In the genomic region with DNA sequence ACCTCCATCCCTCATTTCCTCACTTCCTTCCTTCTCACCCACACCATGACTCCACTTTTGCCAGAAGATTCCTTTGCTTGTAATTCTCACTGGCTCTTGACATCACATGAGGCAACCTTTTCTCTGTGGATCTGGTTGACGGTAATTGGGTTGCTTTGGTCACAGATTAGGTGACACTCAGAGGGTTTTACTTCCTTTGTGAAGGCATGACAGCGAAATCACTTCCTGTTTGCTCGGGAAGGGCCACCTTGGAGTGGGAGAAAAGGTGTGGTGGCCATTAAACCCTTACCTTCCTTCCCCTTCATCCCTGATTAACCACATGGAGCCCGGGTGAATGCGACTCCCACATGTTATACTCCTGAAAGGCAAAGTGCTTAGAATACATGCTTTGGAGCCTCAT, we compare ENCODE assay signal across 27 cellular contexts. TPM values are rescaled to one million over a fixed set of nuclear protein-coding genes. Genes with fewer than 3 reads are reported as not detected.
"Had no signal": no experiment of that assay in that cellular context is flagged by ENCODE, and none has a peak within 500 bp of the region (broad histone marks: within the 10 kb centered on the region; RNA-seq: fewer than 3 reads in every experiment).

No MANE protein-coding gene starts in this region.

- H3K27ac Mint-ChIP-seq: naive thymus-derived CD8-positive, alpha-beta T cell; natural killer cell treated with Interleukin-12 subunit alpha and Interleukin-12 subunit beta and Interleukin-15 and Interleukin-18, amount 100 ng/mL, for 72 hours; nephron progenitor cell; stimulated activated effector memory CD8-positive, alpha-beta T cell treated with anti-CD3 and anti-CD28 coated beads, Interleukin-12 subunit alpha, Interleukin-12 subunit beta, amount 100 ng/mL, for 72 hours; stimulated activated naive B cell treated with anti-CD40 and anti-IgM and Interleukin-4, amounts not matched to agents 10 μg/mL and 1 μg/mL and 100 μg/mL, for 72 hours; stimulated activated naive CD8-positive, alpha-beta T cell treated with anti-CD3 and anti-CD28 coated beads, Interleukin-15, Interleukin-2, amounts not matched to agents 100 ng/mL and 50 ng/mL, for 24 hours had no signal

- H3K4me3 ChIP-seq: pancreas, psoas muscle, right lobe of liver, sigmoid colon, stomach, thoracic aorta, thyroid gland, tibial nerve, upper lobe of left lung, vagina had no signal

- H3K9me3 Mint-ChIP-seq: naive thymus-derived CD8-positive, alpha-beta T cell; natural killer cell treated with Interleukin-12 subunit alpha and Interleukin-12 subunit beta and Interleukin-15 and Interleukin-18, amount 100 ng/mL, for 72 hours; nephron progenitor cell; stimulated activated effector memory CD8-positive, alpha-beta T cell treated with anti-CD3 and anti-CD28 coated beads, Interleukin-12 subunit alpha, Interleukin-12 subunit beta, amount 100 ng/mL, for 72 hours; stimulated activated naive B cell treated with anti-CD40 and anti-IgM and Interleukin-4, amounts not matched to agents 10 μg/mL and 1 μg/mL and 100 μg/mL, for 72 hours; stimulated activated naive CD8-positive, alpha-beta T cell treated with anti-CD3 and anti-CD28 coated beads, Interleukin-15, Interleukin-2, amounts not matched to agents 100 ng/mL and 50 ng/mL, for 24 hours had no signal

- DNase-seq: naive thymus-derived CD8-positive, alpha-beta T cell; nephron progenitor cell; nucleus accumbens; pancreas; psoas muscle; right cardiac atrium; right lobe of liver; sigmoid colon; small intestine; stimulated activated CD4-positive, alpha-beta T cell treated with anti-CD3 and anti-CD28 coated beads, Interleukin-15, amount 100 ng/mL, for 24 hours; stimulated activated CD4-positive, alpha-beta T cell treated with anti-CD3 and anti-CD28 coated beads, Interleukin-2, amount 100 ng/mL, for 24 hours; stimulated activated CD4-positive, alpha-beta T cell treated with anti-CD3 and anti-CD28 coated beads, Interleukin-2, amount 100 ng/mL, for 48 hours; stimulated activated CD4-positive, alpha-beta T cell treated with anti-CD3 and anti-CD28 coated beads, Interleukin-4, amount 100 ng/mL, for 24 hours; stimulated activated naive B cell treated with anti-CD40 and anti-IgM and Interleukin-4, amounts not matched to agents 10 μg/mL and 1 μg/mL and 100 μg/mL, for 72 hours; stimulated activated naive CD4-positive, alpha-beta T cell treated with Interleukin-2 at 50 U/mL for 16 hours; stomach; thyroid gland; trophoblast cell; upper lobe of left lung had no signal

- H3K27me3 ChIP-seq: right lobe of liver, thyroid gland, vagina had no signal

- H3K4me1 ChIP-seq: pancreas, psoas muscle, right lobe of liver, sigmoid colon, stomach, thyroid gland, tibial nerve, upper lobe of left lung, vagina had no signal

- H3K36me3 Mint-ChIP-seq: naive thymus-derived CD8-positive, alpha-beta T cell; natural killer cell treated with Interleukin-12 subunit alpha and Interleukin-12 subunit beta and Interleukin-15 and Interleukin-18, amount 100 ng/mL, for 72 hours; stimulated activated effector memory CD8-positive, alpha-beta T cell treated with anti-CD3 and anti-CD28 coated beads, Interleukin-12 subunit alpha, Interleukin-12 subunit beta, amount 100 ng/mL, for 72 hours; stimulated activated naive B cell treated with anti-CD40 and anti-IgM and Interleukin-4, amounts not matched to agents 10 μg/mL and 1 μg/mL and 100 μg/mL, for 72 hours had no signal

- ATAC-seq: naive thymus-derived CD8-positive, alpha-beta T cell; natural killer cell treated with Interleukin-12 subunit alpha and Interleukin-12 subunit beta and Interleukin-15 and Interleukin-18, amount 100 ng/mL, for 72 hours; pancreas; psoas muscle; right cardiac atrium; right lobe of liver; stimulated activated effector memory CD8-positive, alpha-beta T cell treated with anti-CD3 and anti-CD28 coated beads, Interleukin-12 subunit alpha, Interleukin-12 subunit beta, amount 100 ng/mL, for 72 hours; stimulated activated naive B cell treated with anti-CD40 and anti-IgM and Interleukin-4, amounts not matched to agents 10 μg/mL and 1 μg/mL and 100 μg/mL, for 72 hours had no signal

- H3K36me3 ChIP-seq: neutrophil, pancreas, right lobe of liver, sigmoid colon, stomach, thoracic aorta, thyroid gland, tibial nerve, upper lobe of left lung, vagina had no signal

- H3K4me1 Mint-ChIP-seq: nephron progenitor cell; stimulated activated effector memory CD8-positive, alpha-beta T cell treated with anti-CD3 and anti-CD28 coated beads, Interleukin-12 subunit alpha, Interleukin-12 subunit beta, amount 100 ng/mL, for 72 hours had no signal

- FAIRE-seq: pancreas, small intestine, urothelium cell line had no signal

- H3K27ac ChIP-seq: neutrophil, pancreas, psoas muscle, right lobe of liver, sigmoid colon, stomach, thoracic aorta, thyroid gland, tibial nerve, upper lobe of left lung, vagina had no signal

- H3K4me3 Mint-ChIP-seq: naive thymus-derived CD8-positive, alpha-beta T cell; natural killer cell treated with Interleukin-12 subunit alpha and Interleukin-12 subunit beta and Interleukin-15 and Interleukin-18, amount 100 ng/mL, for 72 hours; nephron progenitor cell; stimulated activated effector memory CD8-positive, alpha-beta T cell treated with anti-CD3 and anti-CD28 coated beads, Interleukin-12 subunit alpha, Interleukin-12 subunit beta, amount 100 ng/mL, for 72 hours; stimulated activated naive B cell treated with anti-CD40 and anti-IgM and Interleukin-4, amounts not matched to agents 10 μg/mL and 1 μg/mL and 100 μg/mL, for 72 hours; stimulated activated naive CD8-positive, alpha-beta T cell treated with anti-CD3 and anti-CD28 coated beads, Interleukin-15, Interleukin-2, amounts not matched to agents 100 ng/mL and 50 ng/mL, for 24 hours had no signal

- H3K9me3 ChIP-seq: neutrophil, pancreas, psoas muscle, right lobe of liver, stomach, thoracic aorta, thyroid gland, tibial nerve, upper lobe of left lung, vagina had no signal

RNA-seq across cellular contexts. Expression of a gene that starts 30.2 kb away (rescaled TPM):
- total RNA-seq: thoracic aorta, vagina had no signal
